ENCODE assay signal across 9 cellular contexts in genomic region chr1:221777434-221778072, GRCh38. TPM values are rescaled to one million over a fixed set of nuclear protein-coding genes. Genes with fewer than 3 reads are reported as not detected.
DNase-seq lines count a peak whose midpoint lies in the region; ATAC-seq and TF ChIP-seq lines count a peak whose summit lies in the region.
"Had no signal": no experiment of that assay in that cellular context is flagged by ENCODE, and none has a peak within 500 bp of the region (broad histone marks: within the 10 kb centered on the region; RNA-seq: fewer than 3 reads in every experiment).

No MANE protein-coding gene starts in this region.

- intact Hi-C loops in activated CD4-positive, alpha-beta T cell treated with anti-CD3 and anti-CD28 coated beads, Interleukin-2, amount 10 ng/mL, durations not matched to agents 24 days and 14 days (cut with micrococcal nuclease) = loop anchor here (1.0 to 5.0 kb wide), 13 partner anchors 17 to 875 kb away; partner anchors contain the start of gene DUSP10

- TF ChIP-seq CTCF in type B pancreatic cell (conservative IDR thresholded peaks at IDR 0.05) (no peak), HFFc6 (IDR thresholded peaks at IDR 0.05) (no peak)

- H3K36me3 Mint-ChIP-seq in activated CD8-positive, alpha-beta memory T cell treated with anti-CD3 and anti-CD28 coated beads, Interleukin-2, amount 10 ng/mL, durations not matched to agents 7 days and 5 days = peaks cover 3% of the 10 kb centered on the region
- H3K36me3 Mint-ChIP-seq in activated CD4-positive, alpha-beta T cell treated with anti-CD3 and anti-CD28 coated beads, Interleukin-2, amount 10 ng/mL, durations not matched to agents 24 days and 14 days (ENCODE audit: low read depth) = no peaks in the 10 kb centered on the region
- peaks cover 17% of the 10 kb centered on the region for H3K36me3 Mint-ChIP-seq in stimulated activated effector memory CD8-positive, alpha-beta T cell treated with anti-CD3 and anti-CD28 coated beads, Interleukin-12 subunit alpha, Interleukin-12 subunit beta, amount 100 ng/mL, for 72 hours
- H3K36me3 Mint-ChIP-seq in type B pancreatic cell (no peaks in the 10 kb centered on the region), HFFc6 (ENCODE audit: low read depth) (no peaks in the 10 kb centered on the region)

- DNase-seq in activated CD8-positive, alpha-beta memory T cell treated with anti-CD3 and anti-CD28 coated beads, Interleukin-2, amount 10 ng/mL, durations not matched to agents 7 days and 5 days = peak; percentile 83
- DNase-seq in activated CD8-positive, alpha-beta memory T cell treated with anti-CD3 and anti-CD28 coated beads, Interleukin-2, amount 50 U/mL, for 48 hours = no peak
- DNase-seq in activated CD4-positive, alpha-beta T cell treated with anti-CD3 and anti-CD28 coated beads, Interleukin-2, amount 10 ng/mL, durations not matched to agents 24 days and 14 days = peak; percentile 87
- peak in 1 of 2 donors; percentile 80 for DNase-seq in stimulated activated effector memory CD8-positive, alpha-beta T cell treated with anti-CD3 and anti-CD28 coated beads, Interleukin-12 subunit alpha, Interleukin-12 subunit beta, amount 100 ng/mL, for 72 hours (ENCODE audit: low spot score in 2 of 2)
- no peak for DNase-seq in type B pancreatic cell (ENCODE audit: extremely low spot score, unreplicated experiment)
- no peak for DNase-seq in medulla oblongata (ENCODE audit: extremely low spot score)
- DNase-seq in HFFc6 = no peak
- DNase-seq: upper lobe of left lung had no signal

- H3K27me3 Mint-ChIP-seq in activated CD8-positive, alpha-beta memory T cell treated with anti-CD3 and anti-CD28 coated beads, Interleukin-2, amount 10 ng/mL, durations not matched to agents 7 days and 5 days = no peaks in the 10 kb centered on the region
- H3K27me3 Mint-ChIP-seq in activated CD4-positive, alpha-beta T cell treated with anti-CD3 and anti-CD28 coated beads, Interleukin-2, amount 10 ng/mL, durations not matched to agents 24 days and 14 days = no peaks in the 10 kb centered on the region
- H3K27me3 Mint-ChIP-seq in type B pancreatic cell (no peaks in the 10 kb centered on the region), HFFc6 (ENCODE audit: insufficient read depth) (no peaks in the 10 kb centered on the region; the same call in 1 of the 2 replicates)

- peaks cover 75% of the 10 kb centered on the region for H3K4me1 Mint-ChIP-seq in activated CD8-positive, alpha-beta memory T cell treated with anti-CD3 and anti-CD28 coated beads, Interleukin-2, amount 10 ng/mL, durations not matched to agents 7 days and 5 days
- H3K4me1 Mint-ChIP-seq in activated CD4-positive, alpha-beta T cell treated with anti-CD3 and anti-CD28 coated beads, Interleukin-2, amount 10 ng/mL, durations not matched to agents 24 days and 14 days = peaks cover 79% of the 10 kb centered on the region
- H3K4me1 Mint-ChIP-seq in stimulated activated effector memory CD8-positive, alpha-beta T cell treated with anti-CD3 and anti-CD28 coated beads, Interleukin-12 subunit alpha, Interleukin-12 subunit beta, amount 100 ng/mL, for 72 hours = peaks cover 70% of the 10 kb centered on the region
- no peaks in the 10 kb centered on the region for H3K4me1 Mint-ChIP-seq in type B pancreatic cell (ENCODE audit: unreplicated experiment)
- peaks cover 5% of the 10 kb centered on the region; the same call in 1 of the 2 replicates for H3K4me1 Mint-ChIP-seq in HFFc6 (ENCODE audit: low read depth)

- peak overlapping the region; percentile 51 for H3K4me3 Mint-ChIP-seq in activated CD8-positive, alpha-beta memory T cell treated with anti-CD3 and anti-CD28 coated beads, Interleukin-2, amount 10 ng/mL, durations not matched to agents 7 days and 5 days
- H3K4me3 Mint-ChIP-seq in activated CD4-positive, alpha-beta T cell treated with anti-CD3 and anti-CD28 coated beads, Interleukin-2, amount 10 ng/mL, durations not matched to agents 24 days and 14 days = peak overlapping the region; percentile 68
- H3K4me3 Mint-ChIP-seq in stimulated activated effector memory CD8-positive, alpha-beta T cell treated with anti-CD3 and anti-CD28 coated beads, Interleukin-12 subunit alpha, Interleukin-12 subunit beta, amount 100 ng/mL, for 72 hours = peak overlapping the region; percentile 25
- H3K4me3 Mint-ChIP-seq in type B pancreatic cell (no peak overlapping the region), HFFc6 (no peak overlapping the region)

- H3K9me3 Mint-ChIP-seq in activated CD8-positive, alpha-beta memory T cell treated with anti-CD3 and anti-CD28 coated beads, Interleukin-2, amount 10 ng/mL, durations not matched to agents 7 days and 5 days (ENCODE audit: low read depth) = no peaks in the 10 kb centered on the region
- H3K9me3 Mint-ChIP-seq in activated CD4-positive, alpha-beta T cell treated with anti-CD3 and anti-CD28 coated beads, Interleukin-2, amount 10 ng/mL, durations not matched to agents 24 days and 14 days = peaks cover 3% of the 10 kb centered on the region
- no peaks in the 10 kb centered on the region for H3K9me3 Mint-ChIP-seq in stimulated activated effector memory CD8-positive, alpha-beta T cell treated with anti-CD3 and anti-CD28 coated beads, Interleukin-12 subunit alpha, Interleukin-12 subunit beta, amount 100 ng/mL, for 72 hours
- H3K9me3 Mint-ChIP-seq in type B pancreatic cell (no peaks in the 10 kb centered on the region), HFFc6 (no peaks in the 10 kb centered on the region)

- ATAC-seq in activated CD8-positive, alpha-beta memory T cell treated with anti-CD3 and anti-CD28 coated beads, Interleukin-2, amount 10 ng/mL, durations not matched to agents 7 days and 5 days = peak; percentile 66
- peak; percentile 63 for ATAC-seq in HG03108 (IDR thresholded peaks at IDR 0.05; ENCODE audit: unreplicated experiment)
- ATAC-seq in stimulated activated effector memory CD8-positive, alpha-beta T cell treated with anti-CD3 and anti-CD28 coated beads, Interleukin-12 subunit alpha, Interleukin-12 subunit beta, amount 100 ng/mL, for 72 hours = peak; percentile 83

- CTCF ChIA-PET in activated CD8-positive, alpha-beta memory T cell treated with anti-CD3 and anti-CD28 coated beads, Interleukin-2, amount 10 ng/mL, durations not matched to agents 7 days and 5 days (lab: Charles Lee) = interaction anchor here (1.1 to 2.0 kb wide), 4 partner anchors 17 to 65 kb away, joined by 3 to 6 read pairs (median 4); no protein-coding TSS in a partner anchor

- H3K27ac Mint-ChIP-seq in activated CD8-positive, alpha-beta memory T cell treated with anti-CD3 and anti-CD28 coated beads, Interleukin-2, amount 10 ng/mL, durations not matched to agents 7 days and 5 days = peak overlapping the region; percentile 89
- peak overlapping the region; percentile 90 for H3K27ac Mint-ChIP-seq in activated CD4-positive, alpha-beta T cell treated with anti-CD3 and anti-CD28 coated beads, Interleukin-2, amount 10 ng/mL, durations not matched to agents 24 days and 14 days
- peak overlapping the region; percentile 1 for H3K27ac Mint-ChIP-seq in stimulated activated effector memory CD8-positive, alpha-beta T cell treated with anti-CD3 and anti-CD28 coated beads, Interleukin-12 subunit alpha, Interleukin-12 subunit beta, amount 100 ng/mL, for 72 hours
- H3K27ac Mint-ChIP-seq in type B pancreatic cell (no peak overlapping the region), HFFc6 (no peak overlapping the region)

RNA-seq across cellular contexts. Expression of gene DUSP10, which starts 35.7 kb away (rescaled TPM):
- 10 to 100 TPM; 14.3 to 46.3 TPM for total RNA-seq in activated CD8-positive, alpha-beta memory T cell treated with anti-CD3 and anti-CD28 coated beads, Interleukin-2, amount 10 ng/mL, durations not matched to agents 7 days and 5 days
- 13.5 and 14.6 TPM in 2 replicates for total RNA-seq in activated CD4-positive, alpha-beta T cell treated with anti-CD3 and anti-CD28 coated beads, Interleukin-2, amount 10 ng/mL, durations not matched to agents 24 days and 14 days
- total RNA-seq in type B pancreatic cell (ENCODE audit: low replicate concordance) = 19.6 and 29.4 TPM in 2 replicates
- total RNA-seq in HFFc6 (2021; fragmentation: NEBNext Ultra II Directional; extraction: Animal tissue kit (Norgen Biotek cat#: 25700)) = 10 to 100 TPM; 30.5 to 48.9 (median 43.8) TPM

Comparison
In these comparisons a context has a peak if more than half of its experiments do, and no peak if none do; other contexts are left out.
1. DNase-seq: peak in activated CD8-positive, alpha-beta memory T cell treated with anti-CD3 and anti-CD28 coated beads, Interleukin-2, amount 10 ng/mL, durations not matched to agents 7 days and 5 days (single experiment) and activated CD4-positive, alpha-beta T cell treated with anti-CD3 and anti-CD28 coated beads, Interleukin-2, amount 10 ng/mL, durations not matched to agents 24 days and 14 days (single experiment); none in activated CD8-positive, alpha-beta memory T cell treated with anti-CD3 and anti-CD28 coated beads, Interleukin-2, amount 50 U/mL, for 48 hours (single experiment), type B pancreatic cell (single experiment), medulla oblongata (single experiment) and HFFc6 (single experiment).
2. H3K27ac Mint-ChIP-seq: peak in activated CD8-positive, alpha-beta memory T cell treated with anti-CD3 and anti-CD28 coated beads, Interleukin-2, amount 10 ng/mL, durations not matched to agents 7 days and 5 days (single experiment), activated CD4-positive, alpha-beta T cell treated with anti-CD3 and anti-CD28 coated beads, Interleukin-2, amount 10 ng/mL, durations not matched to agents 24 days and 14 days (single experiment) and stimulated activated effector memory CD8-positive, alpha-beta T cell treated with anti-CD3 and anti-CD28 coated beads, Interleukin-12 subunit alpha, Interleukin-12 subunit beta, amount 100 ng/mL, for 72 hours (single experiment); none in type B pancreatic cell (single experiment) and HFFc6 (single experiment).
3. H3K4me3 Mint-ChIP-seq: peak in activated CD8-positive, alpha-beta memory T cell treated with anti-CD3 and anti-CD28 coated beads, Interleukin-2, amount 10 ng/mL, durations not matched to agents 7 days and 5 days (single experiment), activated CD4-positive, alpha-beta T cell treated with anti-CD3 and anti-CD28 coated beads, Interleukin-2, amount 10 ng/mL, durations not matched to agents 24 days and 14 days (single experiment) and stimulated activated effector memory CD8-positive, alpha-beta T cell treated with anti-CD3 and anti-CD28 coated beads, Interleukin-12 subunit alpha, Interleukin-12 subunit beta, amount 100 ng/mL, for 72 hours (single experiment); none in type B pancreatic cell (single experiment) and HFFc6 (single experiment).
4. Peak in every context shown above with its lines, with median percentiles within 50 percentile points of each other: ATAC-seq.